Comparison of ENCODE assay signal across 26 cellular contexts in the genomic region with DNA sequence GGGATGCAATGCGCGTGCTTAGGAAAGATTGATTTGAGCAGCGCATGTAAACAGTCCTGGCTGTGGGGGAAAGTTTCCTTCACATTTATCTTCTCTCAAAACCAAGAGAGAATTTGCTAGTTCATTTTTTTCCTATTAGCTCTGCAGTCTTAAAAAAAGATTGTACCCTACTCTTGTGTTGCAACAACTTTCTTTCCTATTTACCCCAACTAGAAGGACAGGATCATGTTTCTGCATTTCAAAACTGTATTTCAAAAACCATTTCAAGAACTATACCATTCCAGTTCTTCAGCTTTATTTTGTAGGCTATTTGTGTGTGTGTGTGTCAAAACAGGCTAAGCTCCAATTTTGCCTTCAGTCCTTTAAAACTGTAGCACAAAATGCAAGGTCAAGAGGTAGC.
"Had no signal": no experiment of that assay in that cellular context is flagged by ENCODE, and none has a peak within 500 bp of the region (broad histone marks: within the 10 kb centered on the region; RNA-seq: fewer than 3 reads in every experiment).

No MANE protein-coding gene starts in this region.

- H3K27ac ChIP-seq: coronary artery, esophagus squamous epithelium, lower lobe of right lung, ovary, psoas muscle, suprapubic skin, transverse colon, upper lobe of right lung, uterus had no signal

- H3K4me1 ChIP-seq: esophagus squamous epithelium, psoas muscle, suprapubic skin, transverse colon, upper lobe of right lung, uterus had no signal

- H3K9me3 ChIP-seq: esophagus squamous epithelium, lower lobe of right lung, ovary, psoas muscle, suprapubic skin, transverse colon, upper lobe of right lung, uterus had no signal

- H3K4me1 Mint-ChIP-seq: natural killer cell; stimulated activated naive CD8-positive, alpha-beta T cell treated with anti-CD3 and anti-CD28 coated beads, Interleukin-15, amount 100 ng/mL, for 72 hours had no signal

- H3K36me3 ChIP-seq: esophagus squamous epithelium, lower lobe of right lung, ovary, suprapubic skin, transverse colon, upper lobe of right lung, uterus had no signal

- ATAC-seq: effector memory CD8-positive, alpha-beta T cell; left ventricle myocardium superior; lower lobe of right lung; natural killer cell; psoas muscle; stimulated activated naive CD8-positive, alpha-beta T cell treated with anti-CD3 and anti-CD28 coated beads, Interleukin-15, amount 100 ng/mL, for 72 hours; upper lobe of right lung had no signal

- H3K9me3 Mint-ChIP-seq: natural killer cell had no signal

- H3K27me3 Mint-ChIP-seq: effector memory CD8-positive, alpha-beta T cell; stimulated activated naive CD8-positive, alpha-beta T cell treated with anti-CD3 and anti-CD28 coated beads, Interleukin-15, amount 100 ng/mL, for 72 hours had no signal

- DNase-seq: dermis blood vessel endothelial cell; effector memory CD8-positive, alpha-beta T cell; erythroblast; esophagus squamous epithelium; hypothalamus; immature natural killer cell; islet precursor cell; kidney glomerular epithelial cell; left ventricle myocardium superior; lower lobe of right lung; natural killer cell; occipital lobe; ovary; posterior cingulate gyrus; psoas muscle; right cardiac atrium; stimulated activated CD4-positive, alpha-beta T cell treated with anti-CD3 and anti-CD28 coated beads, Interleukin-15, amount 100 ng/mL, for 24 hours; stimulated activated CD4-positive, alpha-beta T cell treated with anti-CD3 and anti-CD28 coated beads, Interleukin-2, amount 100 ng/mL, for 48 hours; stimulated activated CD8-positive, alpha-beta memory T cell treated with anti-CD3 and anti-CD28 coated beads, Interleukin-4, amount 100 ng/mL, for 48 hours; stimulated activated naive CD4-positive, alpha-beta T cell; stimulated activated naive CD8-positive, alpha-beta T cell treated with anti-CD3 and anti-CD28 coated beads, Interleukin-15, amount 100 ng/mL, for 72 hours; transverse colon; upper lobe of right lung; uterus had no signal

- H3K4me3 Mint-ChIP-seq: effector memory CD8-positive, alpha-beta T cell; immature natural killer cell; natural killer cell; stimulated activated naive CD8-positive, alpha-beta T cell treated with anti-CD3 and anti-CD28 coated beads, Interleukin-15, amount 100 ng/mL, for 72 hours had no signal

- H3K27ac Mint-ChIP-seq: effector memory CD8-positive, alpha-beta T cell; immature natural killer cell; natural killer cell had no signal

- H3K27me3 ChIP-seq: esophagus squamous epithelium, ovary, suprapubic skin, transverse colon, upper lobe of right lung, uterus had no signal

- H3K4me3 ChIP-seq: coronary artery, esophagus squamous epithelium, lower lobe of right lung, ovary, psoas muscle, suprapubic skin, transverse colon, upper lobe of right lung, uterus had no signal
